ENCODE assay signal across 21 cellular contexts in the genomic region with DNA sequence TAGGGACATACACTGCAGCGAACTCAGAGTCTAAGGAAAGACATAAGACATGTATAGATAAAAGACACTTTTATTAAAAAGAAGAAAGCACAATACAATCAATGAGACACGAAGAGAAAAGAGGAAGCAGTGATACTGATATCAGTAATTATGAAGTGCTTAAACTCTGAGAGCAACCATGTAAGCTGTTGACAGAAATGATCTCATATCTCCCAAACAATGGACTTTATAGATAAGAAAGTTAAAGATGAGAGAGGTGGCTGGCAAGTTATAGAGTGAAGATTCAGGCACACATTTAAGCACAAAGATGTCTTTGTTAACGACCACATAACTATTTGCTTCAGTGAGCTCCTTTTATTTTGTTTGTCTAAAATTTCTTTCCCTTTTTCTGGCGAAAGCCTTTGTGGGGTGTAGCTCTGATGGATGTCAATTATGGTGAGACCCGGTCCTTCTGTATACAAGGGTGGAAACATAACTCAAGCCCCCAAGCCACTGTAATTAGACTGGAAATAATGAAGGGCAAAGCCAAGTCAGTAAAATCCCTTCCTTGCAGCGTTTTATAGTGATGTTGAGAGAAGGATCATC.
DNase-seq lines count a peak whose midpoint lies in the region; ATAC-seq and TF ChIP-seq lines count a peak whose summit lies in the region.
"Had no signal": no experiment of that assay in that cellular context is flagged by ENCODE, and none has a peak within 500 bp of the region (broad histone marks: within the 10 kb centered on the region; RNA-seq: fewer than 3 reads in every experiment).

No MANE protein-coding gene starts in this region.

- peak overlapping the region; percentile 81; the same call in 1 of the 2 replicates for H3K4me2 ChIP-seq in PC-3 (ENCODE audit: low read length)
- H3K4me2 ChIP-seq: KMS-11 had no signal

- CTCF ChIA-PET in PC-3 (lab: Charles Lee), result no interaction called here

- 78 to 81% (median 80%) methylated on average over 6 of the region's 6 CpGs for WGBS in psoas muscle, 3 donors

- no peaks in the 10 kb centered on the region for H3F3A ChIP-seq in PC-3 (ENCODE audit: low read length, unreplicated experiment)

- intact Hi-C loops in PC-3 (cut with micrococcal nuclease), result loop anchor here (5.0 to 10.0 kb wide), 5 partner anchors 223 to 1321 kb away; no protein-coding TSS in a partner anchor
- intact Hi-C loops in psoas muscle (cut with DNase I), result loop anchor here in 1 of 2 donors (10.0 kb wide), 1 partner anchor 691 kb away; no protein-coding TSS in a partner anchor
- intact Hi-C loops in left colon (cut with DNase I, micrococcal nuclease), result no loop called here

- H3K4me1 ChIP-seq in PC-3 (ENCODE audit: insufficient read depth, low read length) (peaks cover 9% of the 10 kb centered on the region), psoas muscle (no peaks in the 10 kb centered on the region)
- H3K4me1 ChIP-seq: ascending aorta, right atrium auricular region had no signal

- POLR2A ChIA-PET in PC-3 (lab: Charles Lee; ENCODE audit: unreplicated experiment), result no interaction called here

- H3K27ac ChIP-seq in PC-3 (ENCODE audit: low read length) (no peak overlapping the region), psoas muscle (peak overlapping the region; percentile 13)
- H3K27ac ChIP-seq: ascending aorta, epithelial cell of prostate, KMS-11, right atrium auricular region, stomach, upper lobe of left lung had no signal

- no TSS peak for BruUV-seq in PC-3 (replicated peaks; lab: Mats Ljungman, UMichigan)

- H2AFZ ChIP-seq in PC-3 (ENCODE audit: low read length), result peak overlapping the region; percentile 41; the same call in 1 of the 2 replicates

- no peak overlapping the region for H3K4me3 ChIP-seq in PC-3 (ENCODE audit: low read length)
- H3K4me3 ChIP-seq in psoas muscle, result no peak overlapping the region
- H3K4me3 ChIP-seq: ascending aorta, right atrium auricular region, stomach, upper lobe of left lung had no signal

- peak; percentile 53 for ATAC-seq in GM18511 (IDR thresholded peaks at IDR 0.05; ENCODE audit: unreplicated experiment)
- ATAC-seq in PC-3, result no peak
- ATAC-seq in psoas muscle, result no peak
- no peak for ATAC-seq in left colon
- ATAC-seq in HG03175 (IDR thresholded peaks at IDR 0.05; ENCODE audit: unreplicated experiment), result no peak
- ATAC-seq: activated naive CD4-positive, alpha-beta T cell treated with anti-CD3 and anti-CD28 coated beads, Interleukin-2, amount 50 U/mL, for 72 hours; HCT116; T-cell had no signal

- no peaks in the 10 kb centered on the region for H4K20me1 ChIP-seq in PC-3 (ENCODE audit: low read length)

- H3K27me3 ChIP-seq in PC-3 (ENCODE audit: low read length) (no peaks in the 10 kb centered on the region), psoas muscle (ENCODE audit: insufficient read depth in 3 of 3, low read length in 2 of 3) (no peaks in the 10 kb centered on the region)
- H3K27me3 ChIP-seq: ascending aorta, right atrium auricular region, stomach, upper lobe of left lung had no signal

- TF ChIP-seq CTCF in PC-3 (conservative IDR thresholded peaks at IDR 0.05; ENCODE audit: low read depth, low read length), result no peak
- no peak for TF ChIP-seq CTCF in psoas muscle (IDR thresholded peaks at IDR 0.05)

- H3K36me3 ChIP-seq in PC-3 (ENCODE audit: low read depth, low read length) (no peaks in the 10 kb centered on the region), psoas muscle (ENCODE audit: insufficient read depth in 1 of 2, low read depth in 1 of 2) (no peaks in the 10 kb centered on the region)
- H3K36me3 ChIP-seq: ascending aorta, right atrium auricular region, stomach, upper lobe of left lung had no signal

- no peak overlapping the region for H3K9ac ChIP-seq in PC-3 (ENCODE audit: low read length)
- H3K9ac ChIP-seq: KMS-11 had no signal

- H3K79me2 ChIP-seq in PC-3 (ENCODE audit: low read length), result no peaks in the 10 kb centered on the region

- DNase-seq in PC-3 (no peak), foreskin melanocyte (peak; percentile 72), psoas muscle (no peak), left colon (no peak), NK-92 (lab: John Stamatoyannopoulos, UW; ENCODE audit: unreplicated experiment) (no peak)
- DNase-seq in activated CD8-positive, alpha-beta memory T cell treated with anti-CD3 and anti-CD28 coated beads for 24 hours, result no peak
- DNase-seq: ACHN; activated CD4-positive, alpha-beta T cell treated with anti-CD3 and anti-CD28 coated beads for 4 hours; NCI-H2171 treated with DMSO at 0.1 percent for 48 hours; stimulated activated CD4-positive, alpha-beta T cell treated with anti-CD3 and anti-CD28 coated beads, Interleukin-4, amount 100 ng/mL, for 4 hours; stomach; T-cell; upper lobe of left lung had no signal

- H3K9me2 ChIP-seq in PC-3 (replicated peaks; ENCODE audit: low read length), result no peaks in the 10 kb centered on the region

- H3K9me3 ChIP-seq in PC-3 (ENCODE audit: low read length) (no peaks in the 10 kb centered on the region), psoas muscle (no peaks in the 10 kb centered on the region)
- H3K9me3 ChIP-seq: ascending aorta, right atrium auricular region, stomach, upper lobe of left lung had no signal
